ENCODE assay signal across 8 cellular contexts in the genomic region with DNA sequence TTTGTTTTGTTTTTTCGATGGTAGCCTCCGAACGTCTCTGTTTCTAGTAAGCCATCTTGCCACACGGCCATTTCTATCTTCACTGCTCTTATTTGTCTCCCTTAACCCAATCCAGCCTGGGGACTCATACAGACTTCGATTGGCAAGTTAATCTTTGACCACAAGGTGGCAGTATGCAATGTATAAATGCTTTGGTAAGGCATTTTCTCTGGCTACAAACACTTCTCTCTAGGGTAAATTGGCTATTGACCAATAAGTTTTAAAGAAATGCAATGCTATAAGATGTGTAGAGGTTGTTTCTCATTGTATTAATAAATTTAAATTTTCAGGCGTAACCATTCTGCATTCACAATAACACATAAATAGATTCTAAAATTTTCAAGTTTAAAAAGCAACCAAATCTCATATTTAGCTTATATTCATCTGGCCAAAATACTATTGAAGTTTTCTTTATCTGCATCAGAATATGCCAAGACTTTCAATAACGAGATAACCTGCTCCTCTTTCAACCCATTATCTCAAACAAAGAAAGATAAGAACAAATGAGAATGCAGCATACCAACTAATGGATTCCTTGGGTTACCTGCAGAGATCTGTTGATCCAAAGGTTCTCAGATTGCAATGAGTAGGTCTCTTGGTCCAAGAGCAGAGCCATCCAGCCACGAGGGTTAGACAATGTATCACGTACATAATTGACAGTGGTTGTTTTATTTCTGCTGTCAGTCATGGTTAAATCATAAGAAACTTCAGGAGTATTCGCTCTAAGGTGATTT.
A peak's percentile ranks its signal among the peaks of the same experiment; 100 is the strongest.
DNase-seq lines count a peak whose midpoint lies in the region; ATAC-seq and TF ChIP-seq lines count a peak whose summit lies in the region.

No MANE protein-coding gene starts in this region.

- TF ChIP-seq CTCF in GM13976 (IDR thresholded peaks at IDR 0.05; ENCODE audit: borderline replicate concordance, control extremely low read depth, extremely low read depth, insufficient read depth, missing control alignments) (peak; percentile 57), astrocyte of the spinal cord (IDR thresholded peaks at IDR 0.05; ENCODE audit: low read depth, low read length) (peak; percentile 50)

- no peaks in the 10 kb centered on the region for H3K27me3 Mint-ChIP-seq in CD4-positive, CD25-positive, alpha-beta regulatory T cell

- in situ Hi-C loops in GM13976 (cut with MboI; ENCODE audit: low sequenced_read_pairs, unreplicated experiment) (loop anchor here (10.0 kb wide), 1 partner anchor 109 kb away; no protein-coding TSS in a partner anchor), astrocyte of the spinal cord (cut with HindIII; ENCODE audit: low sequenced_read_pairs) (no loop called here)

- H3K27me3 ChIP-seq in CD4-positive, CD25-positive, alpha-beta regulatory T cell (ENCODE audit: control insufficient read depth, insufficient read depth, low read length): no peaks in the 10 kb centered on the region

- no peak overlapping the region for H3K4me3 Mint-ChIP-seq in CD4-positive, CD25-positive, alpha-beta regulatory T cell

- no peaks in the 10 kb centered on the region for H3K36me3 ChIP-seq in CD4-positive, CD25-positive, alpha-beta regulatory T cell (ENCODE audit: control insufficient read depth, insufficient read depth, low read length)

- no peak for ATAC-seq in CD4-positive, CD25-positive, alpha-beta regulatory T cell (ENCODE audit: low read depth in 2 of 2)
- ATAC-seq in HG03159 (IDR thresholded peaks at IDR 0.05; ENCODE audit: unreplicated experiment) (peak; percentile 88), left colon (peak; percentile 48), HG03196 (IDR thresholded peaks at IDR 0.05; ENCODE audit: unreplicated experiment) (no peak), GM18520 (IDR thresholded peaks at IDR 0.05; ENCODE audit: unreplicated experiment) (no peak)

- H3K27ac ChIP-seq in CD4-positive, CD25-positive, alpha-beta regulatory T cell (ENCODE audit: insufficient read depth, low read length, poor library complexity, severe bottlenecking): no peak overlapping the region

- H3K4me3 ChIP-seq in CD4-positive, CD25-positive, alpha-beta regulatory T cell (ENCODE audit: low read depth, low read length): no peak overlapping the region
- no peak overlapping the region for H3K4me3 ChIP-seq in astrocyte of the spinal cord (ENCODE audit: low read depth, low read length)

- H3K9me3 ChIP-seq in CD4-positive, CD25-positive, alpha-beta regulatory T cell (ENCODE audit: control insufficient read depth in 2 of 2, low read length in 2 of 2): no peaks in the 10 kb centered on the region

- no peaks in the 10 kb centered on the region for H3K4me1 ChIP-seq in CD4-positive, CD25-positive, alpha-beta regulatory T cell (ENCODE audit: control insufficient read depth, insufficient read depth, low read length, poor library complexity, severe bottlenecking)

- H3K4me1 Mint-ChIP-seq in CD4-positive, CD25-positive, alpha-beta regulatory T cell: no peaks in the 10 kb centered on the region

- DNase-seq in CD4-positive, CD25-positive, alpha-beta regulatory T cell: peak in 2 of 3 donors; percentile 23 to 62
- DNase-seq in GM13976 (ENCODE audit: low spot score) (peak; percentile 70), NCI-H526 treated with DMSO at 0.1 percent for 48 hours (lab: John Stamatoyannopoulos, UW) (peak; percentile 54), astrocyte of the spinal cord (ENCODE audit: low read depth, low spot score) (peak; percentile 55), left colon (no peak)

- H3K27ac Mint-ChIP-seq in CD4-positive, CD25-positive, alpha-beta regulatory T cell: peak overlapping the region in 1 of 3 donors; percentile 72

- H3K9me3 Mint-ChIP-seq in CD4-positive, CD25-positive, alpha-beta regulatory T cell: peaks cover 0 to 3% (median 0%) of the 10 kb centered on the region in 7 donors

- intact Hi-C loops in left colon (cut with DNase I, micrococcal nuclease): loop anchor here in 1 of 2 donors (5.0 kb wide), 1 partner anchor 167 kb away; no protein-coding TSS in a partner anchor

- no peaks in the 10 kb centered on the region for H3K36me3 Mint-ChIP-seq in CD4-positive, CD25-positive, alpha-beta regulatory T cell

Comparison
In these comparisons a context has a peak if more than half of its experiments do, and no peak if none do; other contexts are left out.
1. ATAC-seq: peak in HG03159 (single experiment) and left colon (single experiment); none in CD4-positive, CD25-positive, alpha-beta regulatory T cell (0 of 2), HG03196 (single experiment) and GM18520 (single experiment).
2. DNase-seq: peak in CD4-positive, CD25-positive, alpha-beta regulatory T cell (2 of 3), GM13976 (single experiment), NCI-H526 treated with DMSO at 0.1 percent for 48 hours (single experiment) and astrocyte of the spinal cord (single experiment); none in left colon (0 of 2).